Comparison of ENCODE assay signal across 24 cellular contexts in genomic region chr1:233547726-233548125, GRCh38.
"Had no signal": no experiment of that assay in that cellular context is flagged by ENCODE, and none has a peak within 500 bp of the region (broad histone marks: within the 10 kb centered on the region; RNA-seq: fewer than 3 reads in every experiment).

No MANE protein-coding gene starts in this region.

- H3K27ac Mint-ChIP-seq: dendritic cell treated with granulocyte-macrophage colony-stimulating factor and Interleukin-4, amounts not matched to agents 40 ng/mL and 50 ng/mL, for 4 days; effector memory CD8-positive, alpha-beta T cell; endodermal cell had no signal

- H3K27ac ChIP-seq: colonic mucosa, coronary artery, epithelial cell of prostate, esophagus muscularis mucosa, esophagus squamous epithelium, foreskin keratinocyte, gastrocnemius medialis, gastroesophageal sphincter, heart left ventricle, heart right ventricle had no signal

- H3K9me3 Mint-ChIP-seq: effector memory CD8-positive, alpha-beta T cell had no signal

- DNase-seq: colonic mucosa; cortex of kidney; dermis blood vessel endothelial cell; dorsolateral prefrontal cortex; effector CD4-positive, alpha-beta T cell; effector CD8-positive, alpha-beta T cell; effector memory CD4-positive, alpha-beta T cell; effector memory CD8-positive, alpha-beta T cell; endodermal cell; erythroblast; esophagus squamous epithelium; foreskin fibroblast; foreskin keratinocyte; foreskin melanocyte; gastrocnemius medialis; glutamatergic neuron; heart left ventricle; heart right ventricle had no signal

- H3K4me3 Mint-ChIP-seq: dendritic cell treated with granulocyte-macrophage colony-stimulating factor and Interleukin-4, amounts not matched to agents 40 ng/mL and 50 ng/mL, for 4 days; effector memory CD8-positive, alpha-beta T cell; endodermal cell had no signal

- ATAC-seq: effector memory CD8-positive, alpha-beta T cell; esophagus mucosa; foreskin keratinocyte; gastrocnemius medialis; gastroesophageal sphincter; heart left ventricle; heart right ventricle had no signal
